8 cellular contexts compared by ENCODE assay signal in the genomic region with DNA sequence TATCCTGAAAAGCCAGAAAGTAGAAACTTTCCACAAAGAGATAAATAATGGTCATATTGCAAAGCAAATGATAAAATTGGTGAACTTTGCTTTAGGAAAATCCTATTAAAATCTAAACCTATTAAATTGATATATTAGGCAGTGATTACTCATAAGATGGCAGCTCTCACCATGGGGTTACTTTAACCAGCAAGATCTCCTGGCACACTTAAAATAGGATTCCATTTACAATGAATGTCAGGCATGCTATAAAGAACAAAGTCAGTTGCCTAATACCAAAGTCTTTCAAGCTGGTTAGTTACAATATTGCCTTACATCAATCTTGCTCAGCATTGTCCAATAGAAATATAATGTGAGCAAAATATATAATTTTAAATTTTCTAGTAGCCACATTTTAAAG.
"Had no signal": no experiment of that assay in that cellular context is flagged by ENCODE, and none has a peak within 500 bp of the region (broad histone marks: within the 10 kb centered on the region; RNA-seq: fewer than 3 reads in every experiment).

No MANE protein-coding gene starts in this region.

- H3K36me3 ChIP-seq: HAP-1 had no signal

- H3K9me3 ChIP-seq: HAP-1 had no signal

- H3K4me3 ChIP-seq: GM23248, GM23338, HAP-1 had no signal

- H3K27ac ChIP-seq: GM23248 had no signal

- DNase-seq: GM23248, GOT3, H7, H9, HCEC 1CT, HFFc6 had no signal

- H3K4me1 ChIP-seq: HAP-1 had no signal
